Comparison of ENCODE assay signal across 25 cellular contexts in the genomic region with DNA sequence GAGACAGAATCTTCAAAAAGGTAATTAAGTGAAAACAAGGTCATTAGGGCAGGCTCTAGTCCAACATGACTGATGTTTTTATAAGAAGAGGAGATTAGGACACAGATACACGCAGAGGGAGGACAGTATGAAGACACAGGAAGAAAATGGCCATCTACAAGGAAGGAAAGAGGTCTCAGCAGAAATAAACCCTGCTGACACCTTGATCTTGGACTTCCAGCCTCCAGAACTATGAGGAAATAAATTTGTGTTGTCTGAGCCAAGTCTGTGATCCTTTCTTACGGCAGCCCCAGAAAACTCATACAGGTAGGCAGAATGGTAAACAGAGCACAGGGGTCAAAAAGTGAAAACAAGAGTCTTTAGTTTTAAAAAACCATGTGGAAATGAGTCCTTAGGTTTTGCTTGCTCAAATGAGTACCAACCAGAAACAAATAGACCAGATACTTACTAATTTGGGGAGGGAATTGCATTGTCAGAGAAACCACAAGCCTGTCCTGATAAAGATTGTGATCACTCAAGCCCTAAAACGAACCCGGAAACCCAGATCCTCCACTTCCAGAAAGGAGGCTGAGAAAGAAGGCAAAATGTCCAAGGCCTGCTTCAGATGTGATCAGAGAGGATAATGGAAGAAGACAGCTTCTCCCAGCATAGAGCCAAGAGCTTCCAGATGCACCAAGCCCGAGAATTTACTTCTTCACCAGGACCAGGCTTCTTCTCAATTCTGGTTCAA.
A peak's percentile ranks its signal among the peaks of the same experiment; 100 is the strongest.
DNase-seq lines count a peak whose midpoint lies in the region; ATAC-seq, FAIRE-seq and TF ChIP-seq lines count a peak whose summit lies in the region.
"Had no signal": no experiment of that assay in that cellular context is flagged by ENCODE, and none has a peak within 500 bp of the region (broad histone marks: within the 10 kb centered on the region; RNA-seq: fewer than 3 reads in every experiment).

No MANE protein-coding gene starts in this region.

- intact Hi-C loops in GM12878 (cut with micrococcal nuclease; ENCODE audit: unreplicated experiment) = no loop called here
- intact Hi-C loops in activated CD4-positive, alpha-beta memory T cell treated with anti-CD3 and anti-CD28 coated beads for 36 hours (cut with micrococcal nuclease) = loop anchor here (5.0 kb wide), 1 partner anchor 34 kb away; no protein-coding TSS in a partner anchor

- no peaks in the 10 kb centered on the region for H3K27me3 Mint-ChIP-seq in endothelial cell (ENCODE audit: unreplicated experiment)
- no peaks in the 10 kb centered on the region for H3K27me3 Mint-ChIP-seq in activated CD4-positive, alpha-beta memory T cell treated with anti-CD3 and anti-CD28 coated beads for 36 hours
- H3K27me3 Mint-ChIP-seq: CD4-positive, alpha-beta memory T cell; CD4-positive, CD25-positive, alpha-beta regulatory T cell had no signal

- no peaks in the 10 kb centered on the region for H4K20me1 ChIP-seq in GM12878 (ENCODE audit: control insufficient read depth, insufficient read depth)
- H4K20me1 ChIP-seq: BLaER1 had no signal

- H3K9me3 ChIP-seq in HEK293 (ENCODE audit: control insufficient read depth, insufficient read depth, low read depth, low read length) (no peaks in the 10 kb centered on the region), GM12878 (replicated peaks; ENCODE audit: control insufficient read depth, insufficient read depth, low read length) (no peaks in the 10 kb centered on the region)
- H3K9me3 ChIP-seq: BE2C, BLaER1, Caco-2 had no signal

- RAD21 ChIA-PET in GM12878 (lab: Charles Lee; ENCODE audit: unreplicated experiment) = no interaction called here

- H3K36me3 Mint-ChIP-seq in endothelial cell (ENCODE audit: low read depth, unreplicated experiment) = peaks cover 13% of the 10 kb centered on the region
- H3K36me3 Mint-ChIP-seq in activated CD4-positive, alpha-beta memory T cell treated with anti-CD3 and anti-CD28 coated beads for 36 hours = peaks cover 4% of the 10 kb centered on the region
- H3K36me3 Mint-ChIP-seq: CD4-positive, alpha-beta memory T cell; CD4-positive, CD25-positive, alpha-beta regulatory T cell had no signal

- H3K4me3 ChIP-seq in HEK293 (ENCODE audit: low read depth, low read length) (no peak overlapping the region), GM12878 (no peak overlapping the region)
- H3K4me3 ChIP-seq: BLaER1 had no signal

- no peaks in the 10 kb centered on the region for H3K4me1 Mint-ChIP-seq in endothelial cell (ENCODE audit: unreplicated experiment)
- H3K4me1 Mint-ChIP-seq in activated CD4-positive, alpha-beta memory T cell treated with anti-CD3 and anti-CD28 coated beads for 36 hours (ENCODE audit: low read depth) = peaks cover 18% of the 10 kb centered on the region
- H3K4me1 Mint-ChIP-seq: CD8-positive, alpha-beta memory T cell had no signal

- SMC1A ChIA-PET in GM12878 (lab: Charles Lee; ENCODE audit: uncharacterized antibody, unreplicated experiment) = no interaction called here

- CTCF ChIA-PET in HEK293 (lab: Yijun Ruan, JAX) (interaction anchor here (0.8 kb wide), 1 partner anchor 17 kb away, joined by 3 read pairs; no protein-coding TSS in a partner anchor), GM12878 (lab: Yijun Ruan, JAX) (no interaction called here)
- CTCF ChIA-PET in activated CD4-positive, alpha-beta memory T cell treated with anti-CD3 and anti-CD28 coated beads for 36 hours (lab: Charles Lee) = no interaction called here

- no peak for TF ChIP-seq POLR2A in GM12878 (IDR thresholded peaks at IDR 0.05; ENCODE audit: low read depth, low read length)

- peaks cover 3% of the 10 kb centered on the region; the same call in 1 of the 2 replicates for H3K4me1 ChIP-seq in HEK293 (ENCODE audit: control insufficient read depth, insufficient read depth, low read length)
- H3K4me1 ChIP-seq in GM12878 (ENCODE audit: control insufficient read depth, insufficient read depth, low read length) = no peaks in the 10 kb centered on the region
- H3K4me1 ChIP-seq: BLaER1 had no signal

- FAIRE-seq in GM12878 (lab: Jason Lieb, UNC) = no peak
- FAIRE-seq: A204.1, D721Med, GM12891, GM18507 had no signal

- H3K27ac ChIP-seq in HEK293 (ENCODE audit: extremely low read depth, low read depth, low read length) (no peak overlapping the region), GM12878 (ENCODE audit: control insufficient read depth, insufficient read depth) (no peak overlapping the region)
- H3K27ac ChIP-seq: BLaER1 had no signal

- no peaks in the 10 kb centered on the region; a peak in 1 of 4 replicates for H3K27me3 ChIP-seq in GM12878 (replicated peaks in 1 of 2; ENCODE audit: control insufficient read depth in 2 of 2, insufficient read depth in 2 of 2, low read length in 1 of 2)
- H3K27me3 ChIP-seq: BE2C, BLaER1 had no signal

- no peak for TF ChIP-seq RAD21 in GM12878 (IDR thresholded peaks at IDR 0.05; ENCODE audit: insufficient read depth, low read depth, low read length)

- no peak for ATAC-seq in GM12878
- ATAC-seq in left lobe of liver = no peak

- no peak for TF ChIP-seq CTCF in HEK293 (tag by site-specific recombination; IDR thresholded peaks at IDR 0.05)
- TF ChIP-seq CTCF in GM12878 (IDR thresholded peaks at IDR 0.05 in 2 of 3, conservative IDR thresholded peaks at IDR 0.05 in 1 of 3; ENCODE audit: control insufficient read depth in 2 of 3, extremely low read depth in 1 of 3, insufficient read depth in 1 of 3, low read depth in 3 of 3, low read length in 3 of 3) = no peak
- no peak for TF ChIP-seq CTCF in endothelial cell (IDR thresholded peaks at IDR 0.05; ENCODE audit: unreplicated experiment)

- H3K36me3 ChIP-seq in HEK293 (ENCODE audit: control insufficient read depth in 2 of 2, insufficient read depth in 1 of 2, low read length in 2 of 2) = no peaks in the 10 kb centered on the region
- H3K36me3 ChIP-seq in GM12878 (ENCODE audit: control insufficient read depth in 2 of 2, insufficient read depth in 2 of 2, low read length in 1 of 2) = no peaks in the 10 kb centered on the region
- H3K36me3 ChIP-seq: BE2C, BLaER1 had no signal

- H3K27ac Mint-ChIP-seq in endothelial cell (ENCODE audit: unreplicated experiment) = no peak overlapping the region
- H3K27ac Mint-ChIP-seq in activated CD4-positive, alpha-beta memory T cell treated with anti-CD3 and anti-CD28 coated beads for 36 hours = no peak overlapping the region
- H3K27ac Mint-ChIP-seq: CD4-positive, alpha-beta memory T cell; CD4-positive, CD25-positive, alpha-beta regulatory T cell; CD8-positive, alpha-beta memory T cell had no signal

- POLR2A ChIA-PET in HEK293 (lab: Yijun Ruan, JAX) = no interaction called here
- POLR2A ChIA-PET in GM12878 (lab: Charles Lee) = no interaction called here
- POLR2A ChIA-PET in activated CD4-positive, alpha-beta memory T cell treated with anti-CD3 and anti-CD28 coated beads for 36 hours (lab: Charles Lee) = interaction anchor here (0.6 kb wide), 1 partner anchor 61 kb away, joined by 3 read pairs; no protein-coding TSS in a partner anchor

- H2AFZ ChIP-seq in GM12878 (ENCODE audit: control insufficient read depth, low read depth, low read length) = no peak overlapping the region

- H3K9me3 Mint-ChIP-seq in endothelial cell (ENCODE audit: unreplicated experiment) = no peaks in the 10 kb centered on the region
- peaks cover 14% of the 10 kb centered on the region for H3K9me3 Mint-ChIP-seq in activated CD4-positive, alpha-beta memory T cell treated with anti-CD3 and anti-CD28 coated beads for 36 hours
- H3K9me3 Mint-ChIP-seq: CD8-positive, alpha-beta memory T cell had no signal

- DNase-seq in GM12878 (ENCODE audit: low read depth, low spot score) (no peak), endothelial cell (ENCODE audit: low spot score) (no peak), NCI-H524 treated with DMSO at 0.1 percent for 48 hours (lab: John Stamatoyannopoulos, UW) (no peak), NCI-H2196 treated with DMSO at 0.1 percent for 48 hours (lab: John Stamatoyannopoulos, UW; ENCODE audit: unreplicated experiment) (no peak), left lobe of liver (ENCODE audit: low spot score) (no peak)
- DNase-seq in activated CD4-positive, alpha-beta memory T cell treated with anti-CD3 and anti-CD28 coated beads for 36 hours = no peak
- DNase-seq: 8988T; ACHN; BE2C; C1 segment of cervical spinal cord; Caco-2; Calu3; CD4-positive, CD25-positive, alpha-beta regulatory T cell; CD8-positive, alpha-beta memory T cell; DMS79 treated with DMSO at 0.1 percent for 48 hours; EL; GDM1 had no signal

- 30% methylated on average over 5 of the region's 5 CpGs for WGBS in GM12878 (ENCODE audit: insufficient coverage, insufficient replicate concordance, low lambda C conversion rate, missing lambda C conversion rate)

- no peaks in the 10 kb centered on the region for H3K79me2 ChIP-seq in GM12878 (ENCODE audit: control insufficient read depth, insufficient read depth, low read length)

- no peak overlapping the region for H3K4me2 ChIP-seq in GM12878 (ENCODE audit: control insufficient read depth, insufficient read depth)
- H3K4me2 ChIP-seq: BLaER1 had no signal

- H3K9ac ChIP-seq in GM12878 (ENCODE audit: control insufficient read depth, insufficient read depth, low read length) = no peak overlapping the region
- H3K9ac ChIP-seq: BLaER1 had no signal

- BruUV-seq in GM12878 (replicated peaks; lab: Mats Ljungman, UMichigan) = no TSS peak

- TF ChIP-seq EP300 in GM12878 (IDR thresholded peaks at IDR 0.05; ENCODE audit: borderline replicate concordance in 1 of 2, control insufficient read depth in 1 of 2, low read depth in 2 of 2, low read length in 2 of 2) = no peak

- in situ Hi-C loops in GM12878 (cut with MboI) = no loop called here

- H3K4me3 Mint-ChIP-seq in endothelial cell (ENCODE audit: unreplicated experiment) = peak overlapping the region; percentile 9
- no peak overlapping the region for H3K4me3 Mint-ChIP-seq in activated CD4-positive, alpha-beta memory T cell treated with anti-CD3 and anti-CD28 coated beads for 36 hours
- H3K4me3 Mint-ChIP-seq: CD14-positive monocyte; CD4-positive, alpha-beta memory T cell; CD4-positive, CD25-positive, alpha-beta regulatory T cell; CD8-positive, alpha-beta memory T cell had no signal

TF ChIP-seq in GM12878, 131 proteins besides CTCF, POLR2A, EP300 and RAD21:
- TF ChIP-seq CHD4 (IDR thresholded peaks at IDR 0.05) = no peak
- TF ChIP-seq RUNX3 (IDR thresholded peaks at IDR 0.05; ENCODE audit: low read length) = 0 out of 2 replicates have a peak, but pooled peaks have one; percentile 14
